1 cellular context compared by ENCODE assay signal in the genomic region with DNA sequence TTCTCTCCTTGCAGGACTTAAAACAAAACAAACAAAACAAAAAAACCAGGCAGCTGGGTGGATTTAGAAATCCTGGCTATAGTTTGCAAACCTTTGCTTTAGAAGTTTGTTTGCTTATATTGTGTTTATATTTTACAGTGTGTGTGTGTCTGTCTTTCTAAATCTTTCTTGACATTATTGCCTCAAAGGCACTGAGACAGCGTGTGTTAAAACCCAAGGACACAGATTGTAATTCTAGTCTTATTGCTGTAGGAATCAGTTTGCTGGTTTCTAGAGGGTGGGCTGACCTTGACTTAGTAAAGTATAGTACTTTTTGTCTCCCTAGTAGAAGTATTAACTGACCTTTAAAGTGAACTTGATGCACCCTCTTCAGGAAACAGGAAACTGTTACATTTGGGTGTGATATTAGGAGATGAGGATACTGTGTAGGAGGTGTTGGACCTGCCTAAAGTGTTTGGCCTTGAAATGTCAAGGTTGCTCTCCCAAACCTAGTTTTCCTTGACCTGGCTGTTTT.
TF ChIP-seq lines count a peak whose summit lies in the region.

No MANE protein-coding gene starts in this region.

TF ChIP-seq in K562, 482 proteins besides CTCF, POLR2A, EP300 and RAD21 (continued from another document):
- TF ChIP-seq MGA (IDR thresholded peaks at IDR 0.05) (no peak), MCM7 (IDR thresholded peaks at IDR 0.05) (no peak), FOXK1 (CRISPR knock-in tag; IDR thresholded peaks at IDR 0.05; ENCODE audit: borderline replicate concordance) (no peak), TCF7L2 (IDR thresholded peaks at IDR 0.05; ENCODE audit: low read depth, low read length) (no peak), CREBBP (IDR thresholded peaks at IDR 0.05; ENCODE audit: low read depth, low read length) (no peak), ZNF239 (CRISPR knock-in tag; IDR thresholded peaks at IDR 0.05) (peak; percentile 59), FOXP4 (CRISPR knock-in tag; IDR thresholded peaks at IDR 0.05; ENCODE audit: borderline replicate concordance) (no peak), U2AF2 (optimal IDR thresholded peaks at IDR 0.05; ENCODE audit: low read depth, low read length) (no peak), ZNF695 (CRISPR knock-in tag; IDR thresholded peaks at IDR 0.05) (no peak), ATF6 (CRISPR knock-in tag; IDR thresholded peaks at IDR 0.05) (no peak), ZNF277 (CRISPR knock-in tag; IDR thresholded peaks at IDR 0.05; ENCODE audit: borderline replicate concordance) (no peak), ID3 (CRISPR knock-in tag; IDR thresholded peaks at IDR 0.05) (no peak), ID3 (tag; IDR thresholded peaks at IDR 0.05) (peak; percentile 52; the same call in 1 of the 2 replicates), NR0B1 (IDR thresholded peaks at IDR 0.05; ENCODE audit: partially characterized antibody) (no peak), ZFPM2 (CRISPR knock-in tag; IDR thresholded peaks at IDR 0.05) (no peak), ZNF12 (CRISPR knock-in tag; IDR thresholded peaks at IDR 0.05) (no peak), JUND (IDR thresholded peaks at IDR 0.05; ENCODE audit: borderline replicate concordance, low read depth, low read length) (no peak), JUND (tag; IDR thresholded peaks at IDR 0.05; ENCODE audit: borderline replicate concordance, low read depth, low read length) (no peak), ARHGAP35 (IDR thresholded peaks at IDR 0.05; ENCODE audit: partially characterized antibody) (no peak), ZC3H11A (IDR thresholded peaks at IDR 0.05; ENCODE audit: low read depth, low read length) (no peak)
- TF ChIP-seq, protein P1, sequence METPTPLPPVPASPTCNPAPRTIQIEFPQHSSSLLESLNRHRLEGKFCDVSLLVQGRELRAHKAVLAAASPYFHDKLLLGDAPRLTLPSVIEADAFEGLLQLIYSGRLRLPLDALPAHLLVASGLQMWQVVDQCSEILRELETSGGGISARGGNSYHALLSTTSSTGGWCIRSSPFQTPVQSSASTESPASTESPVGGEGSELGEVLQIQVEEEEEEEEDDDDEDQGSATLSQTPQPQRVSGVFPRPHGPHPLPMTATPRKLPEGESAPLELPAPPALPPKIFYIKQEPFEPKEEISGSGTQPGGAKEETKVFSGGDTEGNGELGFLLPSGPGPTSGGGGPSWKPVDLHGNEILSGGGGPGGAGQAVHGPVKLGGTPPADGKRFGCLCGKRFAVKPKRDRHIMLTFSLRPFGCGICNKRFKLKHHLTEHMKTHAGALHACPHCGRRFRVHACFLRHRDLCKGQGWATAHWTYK (CRISPR knock-in tag; IDR thresholded peaks at IDR 0.05), result no peak
- TF ChIP-seq, protein P2, sequence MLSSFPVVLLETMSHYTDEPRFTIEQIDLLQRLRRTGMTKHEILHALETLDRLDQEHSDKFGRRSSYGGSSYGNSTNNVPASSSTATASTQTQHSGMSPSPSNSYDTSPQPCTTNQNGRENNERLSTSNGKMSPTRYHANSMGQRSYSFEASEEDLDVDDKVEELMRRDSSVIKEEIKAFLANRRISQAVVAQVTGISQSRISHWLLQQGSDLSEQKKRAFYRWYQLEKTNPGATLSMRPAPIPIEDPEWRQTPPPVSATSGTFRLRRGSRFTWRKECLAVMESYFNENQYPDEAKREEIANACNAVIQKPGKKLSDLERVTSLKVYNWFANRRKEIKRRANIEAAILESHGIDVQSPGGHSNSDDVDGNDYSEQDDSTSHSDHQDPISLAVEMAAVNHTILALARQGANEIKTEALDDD (IDR thresholded peaks at IDR 0.05), result peak; percentile 58
